ENCODE assay signal across 8 cellular contexts in genomic region chr14:32939254-32940065, GRCh38. TPM values are rescaled to one million over a fixed set of nuclear protein-coding genes. Genes with fewer than 3 reads are reported as not detected.
DNase-seq lines count a peak whose midpoint lies in the region; ATAC-seq and TF ChIP-seq lines count a peak whose summit lies in the region.

No MANE protein-coding gene starts in this region.

- peak overlapping the region; percentile 91 for H3K4me3 Mint-ChIP-seq in activated naive CD8-positive, alpha-beta T cell

- peaks cover 97% of the 10 kb centered on the region for H3K27me3 ChIP-seq in neutrophil

- peak overlapping the region; percentile 56 for H3K4me3 ChIP-seq in AG04449 (ENCODE audit: low read depth, low read length)
- H3K4me3 ChIP-seq in neutrophil (ENCODE audit: low read depth in 1 of 2, low read length in 1 of 2) = peak overlapping the region; percentile 7 to 42

- TF ChIP-seq CTCF in AG04449 (IDR thresholded peaks at IDR 0.05; ENCODE audit: insufficient read depth, low read length, missing control alignments) (no peak), neutrophil (IDR thresholded peaks at IDR 0.05) (no peak)

- CTCF ChIA-PET in AG04449 (lab: Yijun Ruan, JAX) = no interaction called here

- peak; percentile 50 for ATAC-seq in GM18502 (IDR thresholded peaks at IDR 0.05; ENCODE audit: poor library complexity, unreplicated experiment)
- ATAC-seq in Right ventricle myocardium superior (ENCODE audit: poor library complexity) = peak; percentile 95

- no peak for DNase-seq in AG04449 (ENCODE audit: low read depth, low spot score)
- DNase-seq in NCI-H2029 treated with DMSO at 0.1 percent for 48 hours (lab: John Stamatoyannopoulos, UW) = peak; percentile 97
- peak; percentile 87 for DNase-seq in Right ventricle myocardium superior
- no peak for DNase-seq in GDM1 (lab: John Stamatoyannopoulos, UW)
- no peak for DNase-seq in KG1 (lab: John Stamatoyannopoulos, UW)

- no peak overlapping the region for H3K27ac Mint-ChIP-seq in activated naive CD8-positive, alpha-beta T cell

- POLR2A ChIA-PET in AG04449 (lab: Yijun Ruan, JAX) = interaction anchor here (0.6 kb wide), 1 partner anchor 86 kb away, joined by 3 read pairs; no protein-coding TSS in a partner anchor

- no peaks in the 10 kb centered on the region for H3K36me3 Mint-ChIP-seq in activated naive CD8-positive, alpha-beta T cell

- intact Hi-C loops in Right ventricle myocardium superior (cut with DNase I) = loop anchor here (10.0 kb wide), 1 partner anchor 225 kb away; no protein-coding TSS in a partner anchor

- peaks cover 0 to 15% of the 10 kb centered on the region in 2 experiments for H3K4me1 ChIP-seq in neutrophil (ENCODE audit: control insufficient read depth in 1 of 2, insufficient read depth in 1 of 2, low read depth in 1 of 2, low read length in 1 of 2)

- H3K27ac ChIP-seq in neutrophil = no peak overlapping the region

- H3K36me3 ChIP-seq in neutrophil = no peaks in the 10 kb centered on the region

- H3K9me3 Mint-ChIP-seq in activated naive CD8-positive, alpha-beta T cell (ENCODE audit: low read depth) = no peaks in the 10 kb centered on the region

- H3K27me3 Mint-ChIP-seq in activated naive CD8-positive, alpha-beta T cell = peaks cover 37% of the 10 kb centered on the region

- no peaks in the 10 kb centered on the region for H3K9me3 ChIP-seq in neutrophil

- peaks cover 19% of the 10 kb centered on the region for H3K4me1 Mint-ChIP-seq in activated naive CD8-positive, alpha-beta T cell (ENCODE audit: low read depth)

RNA-seq across cellular contexts. Expression of gene NPAS3, which starts 0.8 kb away (rescaled TPM):
- 1.7 TPM for total RNA-seq in Right ventricle myocardium superior

Comparison
In these comparisons a context has a peak if more than half of its experiments do, and no peak if none do; other contexts are left out.
1. DNase-seq: peak in NCI-H2029 treated with DMSO at 0.1 percent for 48 hours (single experiment) and Right ventricle myocardium superior (single experiment); none in AG04449 (single experiment), GDM1 (single experiment) and KG1 (single experiment).